Comparison of ENCODE assay signal across 8 cellular contexts in genomic region chr6:33271608-33272357, GRCh38. TPM values are rescaled to one million over a fixed set of nuclear protein-coding genes. Genes with fewer than 3 reads are reported as not detected.
DNase-seq lines count a peak whose midpoint lies in the region; ATAC-seq and FAIRE-seq lines count a peak whose summit lies in the region.

RPS18 (plus strand) TSS chr6:33272075; CDS start chr6:33272120, 45 bp downstream.
A gene with protein sequence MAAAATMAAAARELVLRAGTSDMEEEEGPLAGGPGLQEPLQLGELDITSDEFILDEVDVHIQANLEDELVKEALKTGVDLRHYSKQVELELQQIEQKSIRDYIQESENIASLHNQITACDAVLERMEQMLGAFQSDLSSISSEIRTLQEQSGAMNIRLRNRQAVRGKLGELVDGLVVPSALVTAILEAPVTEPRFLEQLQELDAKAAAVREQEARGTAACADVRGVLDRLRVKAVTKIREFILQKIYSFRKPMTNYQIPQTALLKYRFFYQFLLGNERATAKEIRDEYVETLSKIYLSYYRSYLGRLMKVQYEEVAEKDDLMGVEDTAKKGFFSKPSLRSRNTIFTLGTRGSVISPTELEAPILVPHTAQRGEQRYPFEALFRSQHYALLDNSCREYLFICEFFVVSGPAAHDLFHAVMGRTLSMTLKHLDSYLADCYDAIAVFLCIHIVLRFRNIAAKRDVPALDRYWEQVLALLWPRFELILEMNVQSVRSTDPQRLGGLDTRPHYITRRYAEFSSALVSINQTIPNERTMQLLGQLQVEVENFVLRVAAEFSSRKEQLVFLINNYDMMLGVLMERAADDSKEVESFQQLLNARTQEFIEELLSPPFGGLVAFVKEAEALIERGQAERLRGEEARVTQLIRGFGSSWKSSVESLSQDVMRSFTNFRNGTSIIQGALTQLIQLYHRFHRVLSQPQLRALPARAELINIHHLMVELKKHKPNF (minus strand): TSS chr6:33271876. CDS start chr6:33271675, 201 bp downstream.

- no peak within 1 kb of the TSS for H4K8ac ChIP-seq in mesendoderm (ENCODE audit: low read depth, low read length)

- peak within 1 kb of the TSS; percentile 85 for H3K18ac ChIP-seq in mesendoderm (ENCODE audit: low read length)

- WGBS in mesendoderm (ENCODE audit: extremely low coverage, insufficient coverage, low lambda C conversion rate), result no CpG with 5 or more reads among the region's 49 CpGs

- H3K4me2 ChIP-seq in mesendoderm (ENCODE audit: low read length), result peak within 1 kb of the TSS; percentile 95

- H2BK15ac ChIP-seq in mesendoderm (replicated peaks; ENCODE audit: low read depth), result no peak within 1 kb of the TSS

- H3K23ac ChIP-seq in mesendoderm (ENCODE audit: low read length), result peak within 1 kb of the TSS; percentile 94

- H3K9ac ChIP-seq in endocrine pancreas (ENCODE audit: control insufficient read depth, insufficient read depth, low read length), result peak within 1 kb of the TSS; percentile 91
- H3K9ac ChIP-seq in mesendoderm (ENCODE audit: low read length), result peak within 1 kb of the TSS; percentile 100

- H3K79me1 ChIP-seq in mesendoderm (ENCODE audit: low read length), result peaks cover 13% of the 10 kb centered on the region

- H2BK120ac ChIP-seq in mesendoderm (ENCODE audit: low read depth, low read length), result no peak within 1 kb of the TSS

- peak; percentile 97 for DNase-seq in COLO829 (ENCODE audit: low spot score)
- peak; percentile 90 for DNase-seq in HTR-8/SVneo (ENCODE audit: insufficient read length, low spot score)
- peak; percentile 91 for DNase-seq in NOMO-1 treated with dmso at 0.1 percent for 144 hours (lab: John Stamatoyannopoulos, UW; ENCODE audit: unreplicated experiment)
- DNase-seq in activated CD8-positive, alpha-beta memory T cell treated with anti-CD3 and anti-CD28 coated beads for 48 hours (ENCODE audit: low read depth in 2 of 3, low spot score in 2 of 3), result peak; percentile 73 to 81 (median 80)
- peak; percentile 100 for DNase-seq in mesendoderm
- peak; percentile 77 for DNase-seq in stimulated activated CD8-positive, alpha-beta memory T cell treated with anti-CD3 and anti-CD28 coated beads, Interleukin-15, amount 100 ng/mL, for 1 hour (ENCODE audit: low read depth)

- H3K9me3 ChIP-seq in endocrine pancreas (ENCODE audit: control insufficient read depth, low read length), result no peaks in the 10 kb centered on the region

- peak within 1 kb of the TSS; percentile 98 for H4K5ac ChIP-seq in mesendoderm (ENCODE audit: low read length)

- ATAC-seq in GM21367 (IDR thresholded peaks at IDR 0.05; ENCODE audit: unreplicated experiment), result peak; percentile 51

- peak within 1 kb of the TSS; percentile 87 for H3K4ac ChIP-seq in mesendoderm (ENCODE audit: low read depth, low read length)

- H2BK5ac ChIP-seq in mesendoderm (ENCODE audit: low read length), result peak within 1 kb of the TSS; percentile 79

- peak; percentile 52 for FAIRE-seq in HTR-8/SVneo (lab: Jason Lieb, UNC)

- no peaks in the 10 kb centered on the region for H3K4me1 ChIP-seq in endocrine pancreas (ENCODE audit: control insufficient read depth, insufficient read depth, low read length)
- peaks cover 3% of the 10 kb centered on the region for H3K4me1 ChIP-seq in mesendoderm (ENCODE audit: control insufficient read depth, low read depth, low read length)

- H3K56ac ChIP-seq in mesendoderm (ENCODE audit: low read length), result peak within 1 kb of the TSS; percentile 99

- peak within 1 kb of the TSS; percentile 65 for H3K27ac ChIP-seq in mesendoderm (ENCODE audit: low read depth, low read length)

- H3K27me3 ChIP-seq in endocrine pancreas (ENCODE audit: control insufficient read depth, insufficient read depth, low read length) (no peaks in the 10 kb centered on the region), mesendoderm (ENCODE audit: insufficient read depth, low read length, poor library complexity) (no peaks in the 10 kb centered on the region)

- peak within 1 kb of the TSS; percentile 99 for H2AK5ac ChIP-seq in mesendoderm (ENCODE audit: low read length)

- peak within 1 kb of the TSS; percentile 91 for H3K4me3 ChIP-seq in endocrine pancreas (ENCODE audit: control insufficient read depth, insufficient read depth, low read length)
- H3K4me3 ChIP-seq in mesendoderm (ENCODE audit: low read length), result peak within 1 kb of the TSS; percentile 100

- H3K36me3 ChIP-seq in endocrine pancreas (ENCODE audit: control insufficient read depth, insufficient read depth, low read length) (no peaks in the 10 kb centered on the region), mesendoderm (ENCODE audit: control insufficient read depth, insufficient read depth, low read length) (peaks cover 13% of the 10 kb centered on the region)

- peaks cover 37% of the 10 kb centered on the region for H3K79me2 ChIP-seq in mesendoderm (ENCODE audit: control insufficient read depth, insufficient read depth, low read length)

RNA-seq across cellular contexts. Expression of gene RPS18, which starts in this region (rescaled TPM):
- 7,321 TPM for polyA plus RNA-seq in mesendoderm (2013, experiment 1 of 2)
- 7,202 TPM for polyA plus RNA-seq in mesendoderm (2013, experiment 2 of 2)

RNA-seq across cellular contexts. Expression of the second gene that starts in this region (rescaled TPM):
- polyA plus RNA-seq in mesendoderm (2013, experiment 1 of 2), result 39.9 TPM
- polyA plus RNA-seq in mesendoderm (2013, experiment 2 of 2), result 39.6 TPM

Comparison
In these comparisons a context has a peak if more than half of its experiments do, and no peak if none do; other contexts are left out.
1. Peak in every context shown above with its lines: DNase-seq, ATAC-seq, H3K4me3 ChIP-seq and H3K27ac ChIP-seq.